ENCODE assay signal across 1 cellular context in genomic region chr1:31548899-31549806, GRCh38.
A peak's percentile ranks its signal among the peaks of the same experiment; 100 is the strongest.
TF ChIP-seq lines count a peak whose summit lies in the region.

No MANE protein-coding gene starts in this region.

TF ChIP-seq in GM23338, 12 proteins besides CTCF, POLR2A, EP300 and RAD21 (continued from another document):
- TF ChIP-seq, protein P1, sequence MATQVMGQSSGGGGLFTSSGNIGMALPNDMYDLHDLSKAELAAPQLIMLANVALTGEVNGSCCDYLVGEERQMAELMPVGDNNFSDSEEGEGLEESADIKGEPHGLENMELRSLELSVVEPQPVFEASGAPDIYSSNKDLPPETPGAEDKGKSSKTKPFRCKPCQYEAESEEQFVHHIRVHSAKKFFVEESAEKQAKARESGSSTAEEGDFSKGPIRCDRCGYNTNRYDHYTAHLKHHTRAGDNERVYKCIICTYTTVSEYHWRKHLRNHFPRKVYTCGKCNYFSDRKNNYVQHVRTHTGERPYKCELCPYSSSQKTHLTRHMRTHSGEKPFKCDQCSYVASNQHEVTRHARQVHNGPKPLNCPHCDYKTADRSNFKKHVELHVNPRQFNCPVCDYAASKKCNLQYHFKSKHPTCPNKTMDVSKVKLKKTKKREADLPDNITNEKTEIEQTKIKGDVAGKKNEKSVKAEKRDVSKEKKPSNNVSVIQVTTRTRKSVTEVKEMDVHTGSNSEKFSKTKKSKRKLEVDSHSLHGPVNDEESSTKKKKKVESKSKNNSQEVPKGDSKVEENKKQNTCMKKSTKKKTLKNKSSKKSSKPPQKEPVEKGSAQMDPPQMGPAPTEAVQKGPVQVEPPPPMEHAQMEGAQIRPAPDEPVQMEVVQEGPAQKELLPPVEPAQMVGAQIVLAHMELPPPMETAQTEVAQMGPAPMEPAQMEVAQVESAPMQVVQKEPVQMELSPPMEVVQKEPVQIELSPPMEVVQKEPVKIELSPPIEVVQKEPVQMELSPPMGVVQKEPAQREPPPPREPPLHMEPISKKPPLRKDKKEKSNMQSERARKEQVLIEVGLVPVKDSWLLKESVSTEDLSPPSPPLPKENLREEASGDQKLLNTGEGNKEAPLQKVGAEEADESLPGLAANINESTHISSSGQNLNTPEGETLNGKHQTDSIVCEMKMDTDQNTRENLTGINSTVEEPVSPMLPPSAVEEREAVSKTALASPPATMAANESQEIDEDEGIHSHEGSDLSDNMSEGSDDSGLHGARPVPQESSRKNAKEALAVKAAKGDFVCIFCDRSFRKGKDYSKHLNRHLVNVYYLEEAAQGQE (IDR thresholded peaks at IDR 0.05; ENCODE audit: unreplicated experiment), result no peak
- no peak for TF ChIP-seq ETS1 (IDR thresholded peaks at IDR 0.05)
- no peak for TF ChIP-seq EZH2 (IDR thresholded peaks at IDR 0.05; ENCODE audit: low read depth, unreplicated experiment)
- 0 out of 2 replicates have a peak, but pooled peaks have one; percentile 26 for TF ChIP-seq POLR2AphosphoS5 (IDR thresholded peaks at IDR 0.05; ENCODE audit: low read depth)
- peak; percentile 42 for TF ChIP-seq CREB1 (CRISPR knock-in tag; IDR thresholded peaks at IDR 0.05; ENCODE audit: low read depth)
